Comparison of ENCODE assay signal across 15 cellular contexts in the genomic region with DNA sequence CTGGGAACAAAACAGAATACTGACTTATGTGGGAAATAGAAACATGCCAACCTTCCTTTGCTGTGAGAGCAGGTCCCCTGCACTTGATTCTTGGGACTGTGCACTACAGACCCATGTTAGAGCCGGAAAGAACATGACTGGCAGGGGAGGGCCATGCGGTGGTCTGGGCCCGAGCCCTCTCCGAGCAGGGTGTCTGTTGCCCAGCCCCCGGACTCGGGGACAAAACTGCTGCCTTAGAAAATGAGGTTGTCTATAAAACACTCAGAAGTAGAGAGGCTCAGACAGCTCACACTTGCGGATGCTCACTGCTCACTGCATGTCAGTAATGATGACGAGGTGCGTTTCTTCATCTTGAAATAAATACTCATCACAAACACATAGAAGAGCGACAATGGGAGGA.
A peak's percentile ranks its signal among the peaks of the same experiment; 100 is the strongest.
DNase-seq lines count a peak whose midpoint lies in the region; ATAC-seq and TF ChIP-seq lines count a peak whose summit lies in the region.
"Had no signal": no experiment of that assay in that cellular context is flagged by ENCODE, and none has a peak within 500 bp of the region (broad histone marks: within the 10 kb centered on the region; RNA-seq: fewer than 3 reads in every experiment).

No MANE protein-coding gene starts in this region.

- no peaks in the 10 kb centered on the region for H3K4me1 ChIP-seq in upper lobe of right lung
- H3K4me1 ChIP-seq: BE2C, Caco-2 had no signal

- no peaks in the 10 kb centered on the region for H3K9me3 Mint-ChIP-seq in natural killer cell treated with Interleukin-12 subunit alpha and Interleukin-12 subunit beta and Interleukin-15 and Interleukin-18, amount 100 ng/mL, for 72 hours
- H3K9me3 Mint-ChIP-seq in natural killer cell = no peaks in the 10 kb centered on the region
- H3K9me3 Mint-ChIP-seq: CD4-positive, CD25-positive, alpha-beta regulatory T cell; CD8-positive, alpha-beta memory T cell; GM23338 had no signal

- TF ChIP-seq CTCF in natural killer cell (IDR thresholded peaks at IDR 0.05) = no peak
- no peak for TF ChIP-seq CTCF in upper lobe of right lung (IDR thresholded peaks at IDR 0.05)

- H3K36me3 Mint-ChIP-seq in natural killer cell treated with Interleukin-12 subunit alpha and Interleukin-12 subunit beta and Interleukin-15 and Interleukin-18, amount 100 ng/mL, for 72 hours = no peaks in the 10 kb centered on the region
- no peaks in the 10 kb centered on the region for H3K36me3 Mint-ChIP-seq in natural killer cell
- H3K36me3 Mint-ChIP-seq: CD4-positive, CD25-positive, alpha-beta regulatory T cell; CD8-positive, alpha-beta memory T cell had no signal

- H3K27me3 Mint-ChIP-seq in natural killer cell treated with Interleukin-12 subunit alpha and Interleukin-12 subunit beta and Interleukin-15 and Interleukin-18, amount 100 ng/mL, for 72 hours = no peaks in the 10 kb centered on the region
- H3K27me3 Mint-ChIP-seq in natural killer cell (ENCODE audit: low read depth in 2 of 2) = peaks cover 0 to 3% of the 10 kb centered on the region in 2 donors

- no peak overlapping the region for H3K27ac Mint-ChIP-seq in natural killer cell treated with Interleukin-12 subunit alpha and Interleukin-12 subunit beta and Interleukin-15 and Interleukin-18, amount 100 ng/mL, for 72 hours
- no peak overlapping the region for H3K27ac Mint-ChIP-seq in natural killer cell
- H3K27ac Mint-ChIP-seq: CD8-positive, alpha-beta memory T cell; GM23338; HFFc6 had no signal

- intact Hi-C loops in natural killer cell (cut with micrococcal nuclease) (no loop called here), upper lobe of right lung (cut with DNase I) (no loop called here)

- no peaks in the 10 kb centered on the region for H3K27me3 ChIP-seq in upper lobe of right lung

- no peak overlapping the region for H3K27ac ChIP-seq in upper lobe of right lung
- H3K27ac ChIP-seq: HL-60 had no signal

- H3K4me1 Mint-ChIP-seq in natural killer cell treated with Interleukin-12 subunit alpha and Interleukin-12 subunit beta and Interleukin-15 and Interleukin-18, amount 100 ng/mL, for 72 hours (ENCODE audit: low read depth in 2 of 2) = no peaks in the 10 kb centered on the region
- no peaks in the 10 kb centered on the region for H3K4me1 Mint-ChIP-seq in natural killer cell
- H3K4me1 Mint-ChIP-seq: CD4-positive, CD25-positive, alpha-beta regulatory T cell; GM23338 had no signal

- DNase-seq in natural killer cell treated with Interleukin-12 subunit alpha and Interleukin-12 subunit beta and Interleukin-15 and Interleukin-18, amount 100 ng/mL, for 72 hours (ENCODE audit: low spot score) = peak; percentile 37
- DNase-seq in natural killer cell = no peak
- DNase-seq in left lobe of liver (ENCODE audit: low spot score) = peak; percentile 22
- peak; percentile 50 for DNase-seq in upper lobe of right lung
- no peak for DNase-seq in stimulated activated CD4-positive, alpha-beta T cell treated with anti-CD3 and anti-CD28 coated beads, Interleukin-1b, Interleukin-23, amount 100 ng/mL, for 48 hours
- DNase-seq: BE2C; C1 segment of cervical spinal cord; Caco-2; CD4-positive, CD25-positive, alpha-beta regulatory T cell; CD8-positive, alpha-beta memory T cell; HFFc6 had no signal

- no peaks in the 10 kb centered on the region for H3K9me3 ChIP-seq in upper lobe of right lung
- H3K9me3 ChIP-seq: BE2C, Caco-2 had no signal

- no peak overlapping the region for H3K4me3 Mint-ChIP-seq in natural killer cell treated with Interleukin-12 subunit alpha and Interleukin-12 subunit beta and Interleukin-15 and Interleukin-18, amount 100 ng/mL, for 72 hours
- H3K4me3 Mint-ChIP-seq in natural killer cell = no peak overlapping the region
- H3K4me3 Mint-ChIP-seq: CD4-positive, CD25-positive, alpha-beta regulatory T cell; CD8-positive, alpha-beta memory T cell; GM23338; HFFc6 had no signal

- no peaks in the 10 kb centered on the region for H3K36me3 ChIP-seq in upper lobe of right lung
- H3K36me3 ChIP-seq: BE2C had no signal

- ATAC-seq in natural killer cell treated with Interleukin-12 subunit alpha and Interleukin-12 subunit beta and Interleukin-15 and Interleukin-18, amount 100 ng/mL, for 72 hours = no peak
- ATAC-seq in natural killer cell (no peak), left lobe of liver (no peak), upper lobe of right lung (no peak), GM18870 (IDR thresholded peaks at IDR 0.05; ENCODE audit: unreplicated experiment) (no peak)
- ATAC-seq: GM23338, HCT116 had no signal

- H3K4me3 ChIP-seq in upper lobe of right lung = no peak overlapping the region
- H3K4me3 ChIP-seq: GM23338 had no signal

Comparison
In these comparisons a context has a peak if more than half of its experiments do, and no peak if none do; other contexts are left out.
1. DNase-seq: peak in natural killer cell treated with Interleukin-12 subunit alpha and Interleukin-12 subunit beta and Interleukin-15 and Interleukin-18, amount 100 ng/mL, for 72 hours (single experiment), left lobe of liver (single experiment) and upper lobe of right lung (single experiment); none in natural killer cell (single experiment) and stimulated activated CD4-positive, alpha-beta T cell treated with anti-CD3 and anti-CD28 coated beads, Interleukin-1b, Interleukin-23, amount 100 ng/mL, for 48 hours (single experiment).